Comparison of ENCODE assay signal across 12 cellular contexts in genomic region chr2:166727105-166727504, GRCh38.
DNase-seq lines count a peak whose midpoint lies in the region; ATAC-seq and TF ChIP-seq lines count a peak whose summit lies in the region.
"Had no signal": no experiment of that assay in that cellular context is flagged by ENCODE, and none has a peak within 500 bp of the region (broad histone marks: within the 10 kb centered on the region; RNA-seq: fewer than 3 reads in every experiment).

No MANE protein-coding gene starts in this region.

- no peaks in the 10 kb centered on the region for H3K27me3 Mint-ChIP-seq in glutamatergic neuron (ENCODE audit: unreplicated experiment)
- H3K27me3 Mint-ChIP-seq: activated naive CD4-positive, alpha-beta T cell treated with anti-CD3 and anti-CD28 coated beads, Interleukin-2, amount 50 U/mL, for 24 hours had no signal

- H3K9me3 Mint-ChIP-seq in glutamatergic neuron (ENCODE audit: unreplicated experiment), result peaks cover 5% of the 10 kb centered on the region

- H3K36me3 Mint-ChIP-seq in glutamatergic neuron (ENCODE audit: unreplicated experiment), result peaks cover 8% of the 10 kb centered on the region
- H3K36me3 Mint-ChIP-seq: activated naive CD4-positive, alpha-beta T cell treated with anti-CD3 and anti-CD28 coated beads, Interleukin-2, amount 50 U/mL, for 24 hours had no signal

- DNase-seq in SKM-1 treated with dmso at 0.1 percent for 144 hours (lab: John Stamatoyannopoulos, UW; ENCODE audit: unreplicated experiment), result peak; percentile 40
- DNase-seq in glutamatergic neuron, result no peak
- no peak for DNase-seq in NCI-H748 (lab: John Stamatoyannopoulos, UW; ENCODE audit: unreplicated experiment)
- no peak for DNase-seq in posterior cingulate gyrus
- DNase-seq in AG08396 (ENCODE audit: low spot score), result no peak
- DNase-seq: NCI-H1092 treated with DMSO at 0.1 percent for 48 hours; stimulated activated naive CD4-positive, alpha-beta T cell treated with Interleukin-2 at 50 U/mL for 16 hours had no signal

- intact Hi-C loops in posterior cingulate gyrus (cut with DNase I), result no loop called here

- peak; percentile 99 for ATAC-seq in GM18868 (IDR thresholded peaks at IDR 0.05; ENCODE audit: unreplicated experiment)
- ATAC-seq in GM21717 (IDR thresholded peaks at IDR 0.05; ENCODE audit: unreplicated experiment), result peak; percentile 99
- peak; percentile 98 for ATAC-seq in HG03175 (IDR thresholded peaks at IDR 0.05; ENCODE audit: unreplicated experiment)
- ATAC-seq: Panc1 had no signal

- no peak for TF ChIP-seq CTCF in glutamatergic neuron (IDR thresholded peaks at IDR 0.05; ENCODE audit: partially characterized antibody, unreplicated experiment)

- H3K27ac Mint-ChIP-seq in glutamatergic neuron (ENCODE audit: unreplicated experiment), result no peak overlapping the region
- H3K27ac Mint-ChIP-seq: activated naive CD4-positive, alpha-beta T cell treated with anti-CD3 and anti-CD28 coated beads, Interleukin-2, amount 50 U/mL, for 24 hours had no signal

- no peak overlapping the region for H3K4me3 Mint-ChIP-seq in glutamatergic neuron (ENCODE audit: unreplicated experiment)
- H3K4me3 Mint-ChIP-seq: activated naive CD4-positive, alpha-beta T cell treated with anti-CD3 and anti-CD28 coated beads, Interleukin-2, amount 50 U/mL, for 24 hours had no signal

- no peaks in the 10 kb centered on the region for H3K4me1 Mint-ChIP-seq in glutamatergic neuron (ENCODE audit: low read depth, unreplicated experiment)
- H3K4me1 Mint-ChIP-seq: activated naive CD4-positive, alpha-beta T cell treated with anti-CD3 and anti-CD28 coated beads, Interleukin-2, amount 50 U/mL, for 24 hours had no signal
